In the genomic region with DNA sequence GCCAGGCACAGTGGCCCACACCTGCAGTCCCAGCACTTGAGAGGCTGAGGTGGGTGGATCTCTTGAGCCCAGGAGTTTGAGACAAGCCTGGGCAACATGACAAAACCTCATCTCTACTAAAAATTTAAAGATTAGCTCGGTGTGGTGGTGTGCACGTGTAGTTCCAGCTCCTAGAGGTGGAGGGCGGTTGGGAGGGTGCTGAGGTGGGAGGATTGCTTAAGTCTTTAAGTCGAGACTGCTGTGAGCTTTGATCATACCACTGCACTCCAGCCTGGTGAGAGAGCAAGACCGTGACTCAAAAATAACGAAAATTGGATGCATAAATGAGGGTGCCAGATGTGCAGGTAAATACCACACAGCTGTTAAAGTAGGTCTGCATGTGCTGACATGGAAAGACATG, we compare ENCODE assay signal across 16 cellular contexts. TPM values are rescaled to one million over a fixed set of nuclear protein-coding genes. Genes with fewer than 3 reads are reported as not detected.
DNase-seq lines count a peak whose midpoint lies in the region; ATAC-seq, FAIRE-seq and TF ChIP-seq lines count a peak whose summit lies in the region.
"Had no signal": no experiment of that assay in that cellular context is flagged by ENCODE, and none has a peak within 500 bp of the region (broad histone marks: within the 10 kb centered on the region; RNA-seq: fewer than 3 reads in every experiment).

No MANE protein-coding gene starts in this region.

- H4K20me1 ChIP-seq in GM23338 (replicated peaks; ENCODE audit: insufficient read depth) (no peaks in the 10 kb centered on the region), HCT116 (ENCODE audit: insufficient read depth) (no peaks in the 10 kb centered on the region), K562 (replicated peaks; ENCODE audit: control insufficient read depth, insufficient read depth, low read length) (no peaks in the 10 kb centered on the region)

- DNase-seq in GM23338 (ENCODE audit: low spot score) (peak; percentile 8), HCT116 (ENCODE audit: low read depth, low spot score) (no peak), K562 (ENCODE audit: extremely low read depth in 1 of 4, low spot score in 3 of 4) (peak in 1 of 4 experiments; percentile 14), mesenteric fat pad (ENCODE audit: low spot score) (peak; percentile 28), NCI-H524 (lab: John Stamatoyannopoulos, UW) (no peak), neuronal stem cell (ENCODE audit: low spot score) (no peak), putamen (ENCODE audit: low spot score) (no peak)
- DNase-seq: CD4-positive, CD25-positive, alpha-beta regulatory T cell; COR-L47; H7; NCI-H1105 treated with DMSO at 0.1 percent for 48 hours; NCI-H446; SIG-M5 had no signal

- H3K36me3 Mint-ChIP-seq in GM23338 (ENCODE audit: low read depth) = peaks cover 30% of the 10 kb centered on the region

- H3K27ac ChIP-seq in GM23338 (ENCODE audit: low read depth) (no peak overlapping the region), HCT116 (ENCODE audit: low read depth, low read length) (no peak overlapping the region), K562 (ENCODE audit: extremely low read depth, low read depth, low read length) (no peak overlapping the region), neuronal stem cell (replicated peaks; ENCODE audit: low read length) (no peak overlapping the region)
- H3K27ac ChIP-seq: HL-60 had no signal

- H3K9me2 ChIP-seq in GM23338 (ENCODE audit: insufficient read depth) (no peaks in the 10 kb centered on the region), HCT116 (ENCODE audit: insufficient read depth) (no peaks in the 10 kb centered on the region)

- no peak overlapping the region for H2BK120ac ChIP-seq in neuronal stem cell (ENCODE audit: low read depth, low read length)

- H3K36me3 ChIP-seq in GM23338 (ENCODE audit: insufficient read depth) (no peaks in the 10 kb centered on the region), HCT116 (ENCODE audit: control insufficient read depth in 1 of 2, insufficient read depth in 2 of 2, low read length in 2 of 2) (peaks cover 0 to 4% of the 10 kb centered on the region in 2 experiments; a peak in 1 of 4 replicates), K562 (ENCODE audit: control insufficient read depth, insufficient read depth, low read length) (no peaks in the 10 kb centered on the region), neuronal stem cell (replicated peaks in 1 of 2; ENCODE audit: control insufficient read depth in 2 of 2, insufficient read depth in 2 of 2, low read length in 2 of 2) (peaks cover 5 to 10% of the 10 kb centered on the region in 2 donors)

- no peak overlapping the region for H2BK12ac ChIP-seq in neuronal stem cell (ENCODE audit: low read length)

- H3K9me3 ChIP-seq in HCT116 (ENCODE audit: control insufficient read depth in 1 of 2, insufficient read depth in 1 of 2, low read depth in 1 of 2, low read length in 2 of 2) (no peaks in the 10 kb centered on the region), K562 (replicated peaks; ENCODE audit: control insufficient read depth, insufficient read depth, low read depth, low read length) (0 out of 2 replicates have a peak, but pooled peaks cover 4% of the 10 kb centered on the region), neuronal stem cell (replicated peaks in 1 of 2; ENCODE audit: control insufficient read depth in 2 of 2, insufficient read depth in 1 of 2, low read depth in 1 of 2, low read length in 2 of 2) (peaks cover 6 to 21% of the 10 kb centered on the region in 2 donors)

- H2AK5ac ChIP-seq in neuronal stem cell (ENCODE audit: low read depth, low read length) = no peak overlapping the region

- H3K27ac Mint-ChIP-seq in GM23338 = no peak overlapping the region
- H3K27ac Mint-ChIP-seq: CD4-positive, CD25-positive, alpha-beta regulatory T cell had no signal

- POLR2A ChIA-PET in HCT116 (lab: Charles Lee) = no interaction called here
- POLR2A ChIA-PET in K562 (lab: Yijun Ruan, JAX) = interaction anchor here (0.8 kb wide), 1 partner anchor 25 kb away, joined by 3 read pairs; no protein-coding TSS in a partner anchor

- no peak overlapping the region for H2BK15ac ChIP-seq in neuronal stem cell (ENCODE audit: low read length)

- no peaks in the 10 kb centered on the region for H3K79me1 ChIP-seq in neuronal stem cell (ENCODE audit: low read depth, low read length)

- TF ChIP-seq CTCF in GM23338 (conservative IDR thresholded peaks at IDR 0.05; ENCODE audit: low read depth in 2 of 2) (no peak), HCT116 (IDR thresholded peaks at IDR 0.05 in 2 of 3, conservative IDR thresholded peaks at IDR 0.05 in 1 of 3; ENCODE audit: borderline replicate concordance in 1 of 3, insufficient read depth in 1 of 3, low read depth in 2 of 3, low read length in 2 of 3) (no peak), K562 (IDR thresholded peaks at IDR 0.05 in 2 of 3, conservative IDR thresholded peaks at IDR 0.05 in 1 of 3; ENCODE audit: insufficient read depth in 2 of 3, low read depth in 1 of 3, low read length in 3 of 3) (no peak)

- CTCF ChIA-PET in HCT116 (lab: Charles Lee) (no interaction called here), K562 (lab: Yijun Ruan, JAX; ENCODE audit: low intra/inter-chr PET ratio) (no interaction called here)

- H3K9ac ChIP-seq in HCT116 (ENCODE audit: low read length) = no peak overlapping the region
- H3K9ac ChIP-seq in K562 (ENCODE audit: insufficient read depth in 1 of 2, low read depth in 2 of 2, low read length in 2 of 2) = no peak overlapping the region
- no peak overlapping the region for H3K9ac ChIP-seq in neuronal stem cell (ENCODE audit: low read depth, low read length, poor library complexity)

- H2BK5ac ChIP-seq in neuronal stem cell (ENCODE audit: low read length) = no peak overlapping the region

- in situ Hi-C loops in K562 (cut with MboI) = no loop called here

- H3K4me1 ChIP-seq in GM23338 (ENCODE audit: insufficient read depth) = no peaks in the 10 kb centered on the region
- no peaks in the 10 kb centered on the region for H3K4me1 ChIP-seq in HCT116 (ENCODE audit: control insufficient read depth in 1 of 2, insufficient read depth in 2 of 2, low read length in 2 of 2)
- no peaks in the 10 kb centered on the region for H3K4me1 ChIP-seq in K562 (replicated peaks in 1 of 2; ENCODE audit: control insufficient read depth in 2 of 2, insufficient read depth in 2 of 2, low read length in 2 of 2)
- no peaks in the 10 kb centered on the region for H3K4me1 ChIP-seq in neuronal stem cell (ENCODE audit: control insufficient read depth in 2 of 2, insufficient read depth in 1 of 2, low read depth in 1 of 2, low read length in 2 of 2)

- no peak overlapping the region for H3K18ac ChIP-seq in neuronal stem cell (ENCODE audit: low read length)

- TF ChIP-seq RAD21 in HCT116 (IDR thresholded peaks at IDR 0.05; ENCODE audit: low read depth) (no peak), K562 (CRISPR knock-in tag; conservative IDR thresholded peaks at IDR 0.05 in 1 of 2, IDR thresholded peaks at IDR 0.05 in 1 of 2) (no peak)

- no peak; the same call in 2 of the 3 replicates for ATAC-seq in GM23338
- no peak for ATAC-seq in HCT116
- peak; percentile 76; the same call in 2 of the 3 replicates for ATAC-seq in K562
- ATAC-seq: SK-N-SH treated with all-trans-retinoic acid at 6 μM for 48 hours had no signal

- H4K8ac ChIP-seq in neuronal stem cell (ENCODE audit: low read depth, low read length) = no peak overlapping the region

- TSS peak; percentile 18 for BruUV-seq in HCT116 (replicated peaks; lab: Mats Ljungman, UMichigan)
- no TSS peak for BruUV-seq in K562 (replicated peaks; lab: Mats Ljungman, UMichigan)

- no peak overlapping the region for H4K91ac ChIP-seq in neuronal stem cell (ENCODE audit: low read depth, low read length, poor library complexity)

- H3K4me3 ChIP-seq in GM23338 (no peak overlapping the region), HCT116 (replicated peaks in 1 of 2; ENCODE audit: low read depth in 1 of 2, low read length in 2 of 2) (no peak overlapping the region), K562 (no peak overlapping the region), neuronal stem cell (ENCODE audit: low read length in 2 of 2) (no peak overlapping the region)

- H3K4me3 Mint-ChIP-seq in GM23338 = no peak overlapping the region
- H3K4me3 Mint-ChIP-seq: CD4-positive, CD25-positive, alpha-beta regulatory T cell had no signal

- peaks cover 8% of the 10 kb centered on the region for H3K27me3 Mint-ChIP-seq in GM23338 (ENCODE audit: insufficient read depth, low read depth, poor library complexity)
- H3K27me3 Mint-ChIP-seq: CD4-positive, CD25-positive, alpha-beta regulatory T cell had no signal

- no peak overlapping the region for H3K23ac ChIP-seq in neuronal stem cell (ENCODE audit: low read depth, low read length, poor library complexity)

- H3K79me2 ChIP-seq in GM23338 (replicated peaks; ENCODE audit: insufficient read depth) (no peaks in the 10 kb centered on the region), HCT116 (ENCODE audit: insufficient read depth, low read length) (no peaks in the 10 kb centered on the region), K562 (ENCODE audit: control insufficient read depth, insufficient read depth, low read length) (no peaks in the 10 kb centered on the region)

- H3F3A ChIP-seq in GM23338 (replicated peaks; ENCODE audit: low read depth) = no peaks in the 10 kb centered on the region

- no peaks in the 10 kb centered on the region for H3K9me1 ChIP-seq in K562 (ENCODE audit: control insufficient read depth, insufficient read depth, low read length)

- FAIRE-seq in K562 (lab: Jason Lieb, UNC) = no peak
- FAIRE-seq: GM18507 had no signal

- no peak overlapping the region for H3K4ac ChIP-seq in neuronal stem cell (ENCODE audit: low read length)

- TF ChIP-seq POLR2A in HCT116 (IDR thresholded peaks at IDR 0.05; ENCODE audit: borderline replicate concordance, extremely low read depth, insufficient read depth, insufficient read length) (no peak), K562 (conservative IDR thresholded peaks at IDR 0.05) (no peak)

- peaks cover 22% of the 10 kb centered on the region for H3K9me3 Mint-ChIP-seq in GM23338

- no peak for TF ChIP-seq EP300 in K562 (IDR thresholded peaks at IDR 0.05; ENCODE audit: low read length)

- H3K14ac ChIP-seq in neuronal stem cell (ENCODE audit: low read length) = no peak overlapping the region

- H3K4me2 ChIP-seq in GM23338 = no peak overlapping the region
- H3K4me2 ChIP-seq in HCT116 (ENCODE audit: low read length) = no peak overlapping the region
- H3K4me2 ChIP-seq in K562 (ENCODE audit: insufficient read depth, low read length) = no peak overlapping the region
- no peak overlapping the region for H3K4me2 ChIP-seq in neuronal stem cell (ENCODE audit: insufficient read depth, low read length, poor library complexity, severe bottlenecking)

- H3K27me3 ChIP-seq in GM23338 (ENCODE audit: insufficient read depth) (no peaks in the 10 kb centered on the region), HCT116 (ENCODE audit: insufficient read depth, low read length) (no peaks in the 10 kb centered on the region), K562 (ENCODE audit: control insufficient read depth in 2 of 2, insufficient read depth in 2 of 2, low read length in 2 of 2) (no peaks in the 10 kb centered on the region), neuronal stem cell (ENCODE audit: control insufficient read depth in 3 of 3, insufficient read depth in 3 of 3, low read depth in 1 of 3, low read length in 3 of 3) (no peaks in the 10 kb centered on the region)

- RAD21 ChIA-PET in HCT116 (lab: Charles Lee; ENCODE audit: low non-redundant PET in 1 of 2, low total read pairs in 2 of 2, uncharacterized antibody in 2 of 2, unreplicated experiment in 2 of 2) = no interaction called here

- 8% methylated on average over 6 of the region's 6 CpGs for WGBS in K562 (ENCODE audit: insufficient coverage, low coverage, missing lambda C conversion rate)
- no CpG with 5 or more reads among the region's 6 CpGs for WGBS in neuronal stem cell (ENCODE audit: extremely low coverage in 2 of 2, insufficient read length in 2 of 2, insufficient replicate concordance in 1 of 2), 2 donors

- H3K4me1 Mint-ChIP-seq in GM23338 = no peaks in the 10 kb centered on the region
- H3K4me1 Mint-ChIP-seq: CD4-positive, CD25-positive, alpha-beta regulatory T cell had no signal

- no peak overlapping the region for H2AFZ ChIP-seq in GM23338
- no peak overlapping the region for H2AFZ ChIP-seq in HCT116 (ENCODE audit: low read depth, low read length, poor library complexity, severe bottlenecking)
- H2AFZ ChIP-seq in K562 (ENCODE audit: low read depth, low read length) = no peak overlapping the region
- no peak overlapping the region for H2AFZ ChIP-seq in neuronal stem cell (ENCODE audit: low read length)

- intact Hi-C loops in HCT116 (cut with micrococcal nuclease) = no loop called here
- intact Hi-C loops in K562 (cut with micrococcal nuclease) = no loop called here

RNA-seq across cellular contexts. Expression of gene TDRD7, which starts 39.3 kb away (rescaled TPM):
- total RNA-seq in GM23338 (2014; rRNA removed; shearing (Covaris generic)) = 1.7 and 3.1 TPM in 2 replicates
- 0.47 and 1.7 TPM in 2 replicates for polyA plus RNA-seq in GM23338 (2016; fragmentation: Nextera tagmentation; extraction: Ambion mirVana)
- total RNA-seq in HCT116 (2021; ENCODE audit: unreplicated experiment) = 8.0 TPM
- polyA plus RNA-seq in HCT116 (2012) = 4.7 and 5.6 TPM in 2 replicates
- total RNA-seq in K562 (2011; cell fraction: chromatin; rRNA removed; ENCODE audit: low replicate concordance) = 3.0 and 5.1 TPM in 2 replicates
- total RNA-seq in K562 (2011; cell fraction: nucleolus; rRNA removed) = 1.5 and 2.1 TPM in 2 replicates
- total RNA-seq in K562 (2011; cell fraction: nucleoplasm; rRNA removed) = 2.3 and 3.0 TPM in 2 replicates
- total RNA-seq in K562 (2014; rRNA removed) = 3.8 and 3.9 TPM in 2 replicates
- total RNA-seq in K562 (2014; rRNA removed; fragmentation: Illumina TruSeq; extraction: Trizol) = 7.7 and 7.8 TPM in 2 replicates
- 7.1 and 7.6 TPM in 2 replicates for total RNA-seq in K562 (2015; rRNA removed; fragmentation: Illumina TruSeq; extraction: Trizol)
- 6.0 and 6.1 TPM in 2 replicates for total RNA-seq in K562 (2021)
- 5.0 and 5.2 TPM in 2 replicates for polyA plus RNA-seq in K562 (2011; rRNA removed)
- polyA plus RNA-seq in K562 (2011; cell fraction: cytosol; rRNA removed) = 1.4 and 2.7 TPM in 2 replicates
- 3.0 and 4.2 TPM in 2 replicates for polyA plus RNA-seq in K562 (2011; cell fraction: nucleus; rRNA removed)
- polyA plus RNA-seq in K562 (2012) = 5.0 and 8.7 TPM in 2 replicates
- polyA plus RNA-seq in K562 (2014; fragmentation: Illumina TruSeq; extraction: Trizol) = 6.2 and 6.4 TPM in 2 replicates
- polyA plus RNA-seq in K562 (2014; fragmentation: Nextera tagmentation; extraction: Ambion mirVana) = 1 to 10 TPM; 2.2 to 2.3 TPM
- 3.8 and 3.9 TPM in 2 replicates for polyA plus RNA-seq in K562 (2014; rRNA removed)
- 7.2 and 8.5 TPM in 2 replicates for polyA minus RNA-seq in K562 (2011; rRNA and poly(A)+ RNA removed)
- 2.3 and 3.4 TPM in 2 replicates for polyA minus RNA-seq in K562 (2011; cell fraction: cytosol; rRNA and poly(A)+ RNA removed)
- 2.6 and 4.0 TPM in 2 replicates for polyA minus RNA-seq in K562 (2011; cell fraction: nucleus; rRNA and poly(A)+ RNA removed)
- 15.1 TPM for total RNA-seq in mesenteric fat pad
- polyA plus RNA-seq in neuronal stem cell (2013, experiment 1 of 2) = 1.9 TPM
- 1.8 TPM for polyA plus RNA-seq in neuronal stem cell (2013, experiment 2 of 2)

Comparison
In these comparisons a context has a peak if more than half of its experiments do, and no peak if none do; other contexts are left out.
1. DNase-seq: peak in GM23338 (single experiment) and mesenteric fat pad (single experiment); none in HCT116 (single experiment), NCI-H524 (0 of 2), neuronal stem cell (single experiment) and putamen (single experiment).